In genomic region chr7:818031-818699, GRCh38 we compare ENCODE assay signal across 8 cellular contexts. TPM values are rescaled to one million over a fixed set of nuclear protein-coding genes. Genes with fewer than 3 reads are reported as not detected.
DNase-seq lines count a peak whose midpoint lies in the region; ATAC-seq, FAIRE-seq and TF ChIP-seq lines count a peak whose summit lies in the region.

No MANE protein-coding gene starts in this region.

- peak; percentile 42 for TF ChIP-seq CTCF in Calu3 (IDR thresholded peaks at IDR 0.05; ENCODE audit: unreplicated experiment)

- CTCF ChIA-PET in Calu3 (lab: Charles Lee): interaction anchor here (0.6 to 1.9 kb wide), 3 partner anchors 13 to 496 kb away, joined by 3 to 18 read pairs (median 4); partner anchors contain the start of gene SUN1
- CTCF ChIA-PET in activated CD8-positive, alpha-beta T cell treated with anti-CD3 and anti-CD28 coated beads, Interleukin-2, amount 10 ng/mL, durations not matched to agents 7 days and 5 days (lab: Charles Lee): interaction anchor here (0.6 to 3.5 kb wide), 11 partner anchors 9 to 995 kb away, joined by 3 to 24 read pairs (median 3); partner anchors contain the start of gene SUN1

- H3K9me3 ChIP-seq in iPS-20b (ENCODE audit: insufficient read depth, low read depth, low read length): no peaks in the 10 kb centered on the region

- DNase-seq in Calu3 (no peak), HTR-8/SVneo (ENCODE audit: insufficient read length, low spot score) (peak; percentile 48), NCI-H1105 (lab: John Stamatoyannopoulos, UW) (no peak)
- no peak for DNase-seq in activated CD8-positive, alpha-beta T cell treated with anti-CD3 and anti-CD28 coated beads, Interleukin-2, amount 10 ng/mL, durations not matched to agents 7 days and 5 days
- DNase-seq in stimulated activated CD4-positive, alpha-beta T cell treated with anti-CD3 and anti-CD28 coated beads, Interleukin-12 subunit alpha, Interleukin-12 subunit beta, amount 100 ng/mL, for 4 hours: no peak

- H3K9me3 Mint-ChIP-seq in Calu3 (ENCODE audit: low read depth, unreplicated experiment): peaks cover 3% of the 10 kb centered on the region
- no peaks in the 10 kb centered on the region for H3K9me3 Mint-ChIP-seq in activated CD8-positive, alpha-beta T cell treated with anti-CD3 and anti-CD28 coated beads, Interleukin-2, amount 10 ng/mL, durations not matched to agents 7 days and 5 days (ENCODE audit: insufficient read depth)

- TSS peak; percentile 40 for BruUV-seq in Calu3 (replicated peaks; lab: Mats Ljungman, UMichigan)

- H3K27me3 Mint-ChIP-seq in Calu3 (ENCODE audit: unreplicated experiment): no peaks in the 10 kb centered on the region
- peaks cover 18% of the 10 kb centered on the region for H3K27me3 Mint-ChIP-seq in activated CD8-positive, alpha-beta T cell treated with anti-CD3 and anti-CD28 coated beads, Interleukin-2, amount 10 ng/mL, durations not matched to agents 7 days and 5 days (ENCODE audit: low read depth)

- POLR2A ChIA-PET in activated CD8-positive, alpha-beta T cell treated with anti-CD3 and anti-CD28 coated beads, Interleukin-2, amount 10 ng/mL, durations not matched to agents 7 days and 5 days (lab: Charles Lee): interaction anchor here (1.7 kb wide), 1 partner anchor 14 kb away, joined by 9 read pairs; the partner anchor contains the start of gene SUN1

- intact Hi-C loops in Calu3 (cut with micrococcal nuclease; ENCODE audit: unreplicated experiment): no loop called here

- peaks cover 61% of the 10 kb centered on the region for H3K4me1 Mint-ChIP-seq in Calu3 (ENCODE audit: low read depth, unreplicated experiment)
- peaks cover 37% of the 10 kb centered on the region for H3K4me1 Mint-ChIP-seq in activated CD8-positive, alpha-beta T cell treated with anti-CD3 and anti-CD28 coated beads, Interleukin-2, amount 10 ng/mL, durations not matched to agents 7 days and 5 days (ENCODE audit: low read depth)

- H3K36me3 Mint-ChIP-seq in Calu3 (ENCODE audit: insufficient read depth, unreplicated experiment): peaks cover 74% of the 10 kb centered on the region
- peaks cover 15% of the 10 kb centered on the region for H3K36me3 Mint-ChIP-seq in activated CD8-positive, alpha-beta T cell treated with anti-CD3 and anti-CD28 coated beads, Interleukin-2, amount 10 ng/mL, durations not matched to agents 7 days and 5 days (ENCODE audit: low read depth)

- peak overlapping the region; percentile 4 for H3K27ac Mint-ChIP-seq in Calu3 (ENCODE audit: unreplicated experiment)
- H3K27ac Mint-ChIP-seq in activated CD8-positive, alpha-beta T cell treated with anti-CD3 and anti-CD28 coated beads, Interleukin-2, amount 10 ng/mL, durations not matched to agents 7 days and 5 days: no peak overlapping the region

- ATAC-seq in activated CD8-positive, alpha-beta T cell treated with anti-CD3 and anti-CD28 coated beads, Interleukin-2, amount 10 ng/mL, durations not matched to agents 7 days and 5 days: no peak
- no peak for ATAC-seq in GM18873 (IDR thresholded peaks at IDR 0.05; ENCODE audit: low FRiP score, unreplicated experiment)
- ATAC-seq in HG02642 (IDR thresholded peaks at IDR 0.05; ENCODE audit: poor library complexity, unreplicated experiment): no peak

- H3K4me1 ChIP-seq in iPS-20b (ENCODE audit: insufficient read depth, low read length): peaks cover 10% of the 10 kb centered on the region

- H3K27ac ChIP-seq in iPS-20b (ENCODE audit: low read length): no peak overlapping the region

- peak; percentile 26 for FAIRE-seq in HTR-8/SVneo (lab: Jason Lieb, UNC)

- peak overlapping the region; percentile 92 for H3K4me3 ChIP-seq in iPS-20b (ENCODE audit: low read length)

- peak overlapping the region; percentile 93 for H3K4me3 Mint-ChIP-seq in Calu3 (ENCODE audit: low read depth, unreplicated experiment)
- H3K4me3 Mint-ChIP-seq in activated CD8-positive, alpha-beta T cell treated with anti-CD3 and anti-CD28 coated beads, Interleukin-2, amount 10 ng/mL, durations not matched to agents 7 days and 5 days: peak overlapping the region; percentile 90

- no peaks in the 10 kb centered on the region for H3K36me3 ChIP-seq in iPS-20b (ENCODE audit: insufficient read depth, low read depth, low read length)

- H3K9ac ChIP-seq in iPS-20b (ENCODE audit: low read depth, low read length): no peak overlapping the region

- H3K27me3 ChIP-seq in iPS-20b (ENCODE audit: insufficient read depth, low read length): no peaks in the 10 kb centered on the region

RNA-seq across cellular contexts. Expression of gene SUN1, which starts 14.1 kb away (rescaled TPM):
- total RNA-seq in Calu3 (2022): 218 and 252 TPM in 2 replicates
- total RNA-seq in activated CD8-positive, alpha-beta T cell treated with anti-CD3 and anti-CD28 coated beads, Interleukin-2, amount 10 ng/mL, durations not matched to agents 7 days and 5 days: 10 to 100 TPM; 38.4 to 39.7 TPM

RNA-seq across cellular contexts. Expression of gene GET4, which starts 58.2 kb away (rescaled TPM):
- total RNA-seq in Calu3 (2022): 145 and 167 TPM in 2 replicates
- 10 to 100 TPM; 32.2 to 38.3 TPM for total RNA-seq in activated CD8-positive, alpha-beta T cell treated with anti-CD3 and anti-CD28 coated beads, Interleukin-2, amount 10 ng/mL, durations not matched to agents 7 days and 5 days
